22 cellular contexts compared by ENCODE assay signal in the genomic region with DNA sequence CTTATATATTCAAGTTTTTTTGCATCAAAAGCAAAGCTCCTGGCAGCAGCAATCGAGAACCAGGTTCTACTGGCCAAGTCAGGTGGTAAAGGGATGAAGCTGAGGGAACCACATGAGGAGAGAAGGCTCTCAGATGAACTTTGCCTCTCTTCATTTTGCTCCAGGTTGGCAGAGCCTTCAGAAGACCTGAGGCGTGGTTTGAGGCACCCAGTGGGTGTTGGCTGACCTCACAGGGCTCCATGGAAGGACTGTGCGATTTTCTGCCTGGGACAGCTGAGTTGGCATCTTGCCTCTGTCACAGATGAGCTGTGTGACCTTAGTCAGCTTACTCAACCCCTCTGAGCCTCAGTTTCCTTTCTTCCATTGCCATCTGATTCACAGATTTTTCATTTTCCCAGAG.
DNase-seq lines count a peak whose midpoint lies in the region; ATAC-seq lines count a peak whose summit lies in the region.
"Had no signal": no experiment of that assay in that cellular context is flagged by ENCODE, and none has a peak within 500 bp of the region (broad histone marks: within the 10 kb centered on the region; RNA-seq: fewer than 3 reads in every experiment).

No MANE protein-coding gene starts in this region.

- no peak overlapping the region for H3K27ac Mint-ChIP-seq in activated CD4-positive, alpha-beta T cell treated with anti-CD3 and anti-CD28 coated beads, Interleukin-2, amount 10 ng/mL, durations not matched to agents 7 days and 5 days
- H3K27ac Mint-ChIP-seq in activated T-helper 17 cell treated with anti-CD3 and anti-CD28 coated beads, Interleukin-2, amount 50 U/mL, for 72 hours = peak overlapping the region; percentile 81
- H3K27ac Mint-ChIP-seq in stimulated activated effector memory CD8-positive, alpha-beta T cell treated with anti-CD3 and anti-CD28 coated beads, Interleukin-12 subunit alpha, Interleukin-12 subunit beta, amount 100 ng/mL, for 72 hours = peak overlapping the region; percentile 68
- H3K27ac Mint-ChIP-seq: activated naive CD8-positive, alpha-beta T cell; CD4-positive, alpha-beta T cell; HFFc6 had no signal

- no peaks in the 10 kb centered on the region for H3K9me3 Mint-ChIP-seq in activated CD4-positive, alpha-beta T cell treated with anti-CD3 and anti-CD28 coated beads, Interleukin-2, amount 10 ng/mL, durations not matched to agents 7 days and 5 days
- H3K9me3 Mint-ChIP-seq in activated T-helper 17 cell treated with anti-CD3 and anti-CD28 coated beads, Interleukin-2, amount 50 U/mL, for 72 hours = no peaks in the 10 kb centered on the region
- H3K9me3 Mint-ChIP-seq in stimulated activated effector memory CD8-positive, alpha-beta T cell treated with anti-CD3 and anti-CD28 coated beads, Interleukin-12 subunit alpha, Interleukin-12 subunit beta, amount 100 ng/mL, for 72 hours = no peaks in the 10 kb centered on the region
- H3K9me3 Mint-ChIP-seq: CD4-positive, alpha-beta T cell; HFFc6 had no signal

- POLR2A ChIA-PET in activated CD4-positive, alpha-beta T cell treated with anti-CD3 and anti-CD28 coated beads, Interleukin-2, amount 10 ng/mL, durations not matched to agents 7 days and 5 days (lab: Charles Lee) = interaction anchor here (0.7 kb wide), 1 partner anchor 15 kb away, joined by 3 read pairs; no protein-coding TSS in a partner anchor

- H3K36me3 Mint-ChIP-seq in activated CD4-positive, alpha-beta T cell treated with anti-CD3 and anti-CD28 coated beads, Interleukin-2, amount 10 ng/mL, durations not matched to agents 7 days and 5 days (ENCODE audit: low read depth) = no peaks in the 10 kb centered on the region
- no peaks in the 10 kb centered on the region for H3K36me3 Mint-ChIP-seq in activated T-helper 17 cell treated with anti-CD3 and anti-CD28 coated beads, Interleukin-2, amount 50 U/mL, for 72 hours (ENCODE audit: low read depth)
- no peaks in the 10 kb centered on the region for H3K36me3 Mint-ChIP-seq in stimulated activated effector memory CD8-positive, alpha-beta T cell treated with anti-CD3 and anti-CD28 coated beads, Interleukin-12 subunit alpha, Interleukin-12 subunit beta, amount 100 ng/mL, for 72 hours
- H3K36me3 Mint-ChIP-seq: activated naive CD8-positive, alpha-beta T cell had no signal

- peak; percentile 82 for ATAC-seq in activated T-helper 17 cell treated with anti-CD3 and anti-CD28 coated beads, Interleukin-2, amount 50 U/mL, for 72 hours (replicated peaks)
- ATAC-seq in stimulated activated effector memory CD8-positive, alpha-beta T cell treated with anti-CD3 and anti-CD28 coated beads, Interleukin-12 subunit alpha, Interleukin-12 subunit beta, amount 100 ng/mL, for 72 hours = peak; percentile 80
- ATAC-seq: heart left ventricle, mucosa of descending colon, SK-N-SH treated with all-trans-retinoic acid at 6 μM for 48 hours had no signal

- no peak overlapping the region for H3K4me3 Mint-ChIP-seq in activated CD4-positive, alpha-beta T cell treated with anti-CD3 and anti-CD28 coated beads, Interleukin-2, amount 10 ng/mL, durations not matched to agents 7 days and 5 days
- peak overlapping the region; percentile 53 for H3K4me3 Mint-ChIP-seq in activated T-helper 17 cell treated with anti-CD3 and anti-CD28 coated beads, Interleukin-2, amount 50 U/mL, for 72 hours
- peak overlapping the region; percentile 27 for H3K4me3 Mint-ChIP-seq in stimulated activated effector memory CD8-positive, alpha-beta T cell treated with anti-CD3 and anti-CD28 coated beads, Interleukin-12 subunit alpha, Interleukin-12 subunit beta, amount 100 ng/mL, for 72 hours
- H3K4me3 Mint-ChIP-seq: activated naive CD8-positive, alpha-beta T cell; CD4-positive, alpha-beta T cell; HFFc6 had no signal

- peaks cover 8% of the 10 kb centered on the region for H3K4me1 Mint-ChIP-seq in activated CD4-positive, alpha-beta T cell treated with anti-CD3 and anti-CD28 coated beads, Interleukin-2, amount 10 ng/mL, durations not matched to agents 7 days and 5 days
- H3K4me1 Mint-ChIP-seq in activated T-helper 17 cell treated with anti-CD3 and anti-CD28 coated beads, Interleukin-2, amount 50 U/mL, for 72 hours = peaks cover 11% of the 10 kb centered on the region
- H3K4me1 Mint-ChIP-seq in stimulated activated effector memory CD8-positive, alpha-beta T cell treated with anti-CD3 and anti-CD28 coated beads, Interleukin-12 subunit alpha, Interleukin-12 subunit beta, amount 100 ng/mL, for 72 hours = peaks cover 19% of the 10 kb centered on the region

- peak; percentile 57 for DNase-seq in activated CD4-positive, alpha-beta T cell treated with anti-CD3 and anti-CD28 coated beads for 48 hours
- DNase-seq in activated CD4-positive, alpha-beta T cell treated with anti-CD3 and anti-CD28 coated beads, Interleukin-2, amount 10 ng/mL, durations not matched to agents 7 days and 5 days = no peak
- DNase-seq in stimulated activated CD4-positive, alpha-beta T cell treated with anti-CD3 and anti-CD28 coated beads, Interleukin-12 subunit alpha, Interleukin-12 subunit beta, amount 100 ng/mL, for 48 hours (ENCODE audit: low read depth in 2 of 3, low spot score in 1 of 3) = peak in 2 of 3 donors; percentile 20 to 56
- no peak for DNase-seq in stimulated activated CD4-positive, alpha-beta T cell treated with anti-CD3 and anti-CD28 coated beads, Interleukin-4, amount 100 ng/mL, for 24 hours
- DNase-seq in stimulated activated effector memory CD8-positive, alpha-beta T cell treated with anti-CD3 and anti-CD28 coated beads, Interleukin-12 subunit alpha, Interleukin-12 subunit beta, amount 100 ng/mL, for 72 hours (ENCODE audit: low spot score in 2 of 2) = no peak
- DNase-seq in nucleus accumbens (lab: John Stamatoyannopoulos, UW) (no peak), OCI-M1 (lab: John Stamatoyannopoulos, UW) (no peak)
- DNase-seq: activated CD4-positive, alpha-beta T cell treated with anti-CD3 and anti-CD28 coated beads for 4 hours; CD4-positive, alpha-beta T cell; effector memory CD4-positive, alpha-beta T cell; erythroblast; heart left ventricle; HFFc6; kidney; mucosa of descending colon; NCI-H1694 treated with DMSO at 0.1 percent for 48 hours; NCI-H2171; NCI-H510A; pancreas had no signal

- CTCF ChIA-PET in activated CD4-positive, alpha-beta T cell treated with anti-CD3 and anti-CD28 coated beads, Interleukin-2, amount 10 ng/mL, durations not matched to agents 7 days and 5 days (lab: Charles Lee) = no interaction called here

- peaks cover 12% of the 10 kb centered on the region for H3K27me3 Mint-ChIP-seq in activated CD4-positive, alpha-beta T cell treated with anti-CD3 and anti-CD28 coated beads, Interleukin-2, amount 10 ng/mL, durations not matched to agents 7 days and 5 days
- H3K27me3 Mint-ChIP-seq in activated T-helper 17 cell treated with anti-CD3 and anti-CD28 coated beads, Interleukin-2, amount 50 U/mL, for 72 hours = peaks cover 6% of the 10 kb centered on the region

Comparison
In these comparisons a context has a peak if more than half of its experiments do, and no peak if none do; other contexts are left out.
1. DNase-seq: peak in activated CD4-positive, alpha-beta T cell treated with anti-CD3 and anti-CD28 coated beads for 48 hours (single experiment) and stimulated activated CD4-positive, alpha-beta T cell treated with anti-CD3 and anti-CD28 coated beads, Interleukin-12 subunit alpha, Interleukin-12 subunit beta, amount 100 ng/mL, for 48 hours (2 of 3); none in activated CD4-positive, alpha-beta T cell treated with anti-CD3 and anti-CD28 coated beads, Interleukin-2, amount 10 ng/mL, durations not matched to agents 7 days and 5 days (single experiment), stimulated activated CD4-positive, alpha-beta T cell treated with anti-CD3 and anti-CD28 coated beads, Interleukin-4, amount 100 ng/mL, for 24 hours (single experiment), stimulated activated effector memory CD8-positive, alpha-beta T cell treated with anti-CD3 and anti-CD28 coated beads, Interleukin-12 subunit alpha, Interleukin-12 subunit beta, amount 100 ng/mL, for 72 hours (0 of 2), nucleus accumbens (0 of 56) and OCI-M1 (single experiment).